In genomic region chr1:171740356-171740863, GRCh38 we compare ENCODE assay signal across 8 cellular contexts. TPM values are rescaled to one million over a fixed set of nuclear protein-coding genes. Genes with fewer than 3 reads are reported as not detected.
DNase-seq lines count a peak whose midpoint lies in the region; ATAC-seq and TF ChIP-seq lines count a peak whose summit lies in the region.

No MANE protein-coding gene starts in this region.

- peak overlapping the region; percentile 84 for H3K27ac Mint-ChIP-seq in activated CD4-positive, alpha-beta T cell treated with anti-CD3 and anti-CD28 coated beads, Interleukin-2, amount 10 ng/mL, durations not matched to agents 24 days and 14 days
- no peak overlapping the region for H3K27ac Mint-ChIP-seq in stimulated activated naive CD8-positive, alpha-beta T cell treated with anti-CD3 and anti-CD28 coated beads, Interleukin-15, amount 100 ng/mL, for 72 hours

- peaks cover 53% of the 10 kb centered on the region for H3K4me1 Mint-ChIP-seq in activated CD4-positive, alpha-beta T cell treated with anti-CD3 and anti-CD28 coated beads, Interleukin-2, amount 10 ng/mL, durations not matched to agents 24 days and 14 days
- H3K4me1 Mint-ChIP-seq in stimulated activated naive CD8-positive, alpha-beta T cell treated with anti-CD3 and anti-CD28 coated beads, Interleukin-15, amount 100 ng/mL, for 72 hours, result peaks cover 41% of the 10 kb centered on the region

- intact Hi-C loops in activated CD4-positive, alpha-beta T cell treated with anti-CD3 and anti-CD28 coated beads, Interleukin-2, amount 10 ng/mL, durations not matched to agents 24 days and 14 days (cut with micrococcal nuclease), result loop anchor here (2.0 to 5.0 kb wide), 6 partner anchors 96 to 1848 kb away; partner anchors contain the start of gene SCYL3

- peak overlapping the region; percentile 92 for H3K4me3 ChIP-seq in fibroblast of villous mesenchyme (ENCODE audit: low read depth, low read length)

- no peak for ATAC-seq in stimulated activated naive CD8-positive, alpha-beta T cell treated with anti-CD3 and anti-CD28 coated beads, Interleukin-15, amount 100 ng/mL, for 72 hours
- no peak for ATAC-seq in HG02970 (IDR thresholded peaks at IDR 0.05; ENCODE audit: low FRiP score, unreplicated experiment)

- no peaks in the 10 kb centered on the region for H3K27me3 Mint-ChIP-seq in activated CD4-positive, alpha-beta T cell treated with anti-CD3 and anti-CD28 coated beads, Interleukin-2, amount 10 ng/mL, durations not matched to agents 24 days and 14 days
- no peaks in the 10 kb centered on the region for H3K27me3 Mint-ChIP-seq in stimulated activated naive CD8-positive, alpha-beta T cell treated with anti-CD3 and anti-CD28 coated beads, Interleukin-15, amount 100 ng/mL, for 72 hours

- no peak for TF ChIP-seq CTCF in VCaP (conservative IDR thresholded peaks at IDR 0.05)
- TF ChIP-seq CTCF in fibroblast of villous mesenchyme (IDR thresholded peaks at IDR 0.05; ENCODE audit: insufficient read depth, low read depth, low read length), result no peak

- peak overlapping the region; percentile 100 for H3K4me3 Mint-ChIP-seq in activated CD4-positive, alpha-beta T cell treated with anti-CD3 and anti-CD28 coated beads, Interleukin-2, amount 10 ng/mL, durations not matched to agents 24 days and 14 days
- H3K4me3 Mint-ChIP-seq in stimulated activated naive CD8-positive, alpha-beta T cell treated with anti-CD3 and anti-CD28 coated beads, Interleukin-15, amount 100 ng/mL, for 72 hours, result peak overlapping the region; percentile 96 to 99

- DNase-seq in activated CD4-positive, alpha-beta T cell treated with anti-CD3 and anti-CD28 coated beads, Interleukin-2, amount 10 ng/mL, durations not matched to agents 24 days and 14 days, result no peak
- no peak for DNase-seq in activated CD4-positive, alpha-beta T cell treated with anti-CD3 and anti-CD28 coated beads, Interleukin-2, amount 50 U/mL, for 48 hours
- DNase-seq in fibroblast of villous mesenchyme (ENCODE audit: low read depth) (peak; percentile 14), NCI-H2171 treated with DMSO at 0.1 percent for 48 hours (lab: John Stamatoyannopoulos, UW) (no peak), activated gamma-delta T cell treated with Interleukin-2 at 50 U/mL for 16 hours (no peak)
- no peak for DNase-seq in stimulated activated naive CD8-positive, alpha-beta T cell treated with anti-CD3 and anti-CD28 coated beads, Interleukin-15, amount 100 ng/mL, for 72 hours

- H3K27ac ChIP-seq in VCaP, result peak overlapping the region; percentile 94

- H3K36me3 Mint-ChIP-seq in activated CD4-positive, alpha-beta T cell treated with anti-CD3 and anti-CD28 coated beads, Interleukin-2, amount 10 ng/mL, durations not matched to agents 24 days and 14 days (ENCODE audit: low read depth), result peaks cover 20% of the 10 kb centered on the region

- no peaks in the 10 kb centered on the region for H3K9me3 Mint-ChIP-seq in activated CD4-positive, alpha-beta T cell treated with anti-CD3 and anti-CD28 coated beads, Interleukin-2, amount 10 ng/mL, durations not matched to agents 24 days and 14 days
- no peaks in the 10 kb centered on the region for H3K9me3 Mint-ChIP-seq in stimulated activated naive CD8-positive, alpha-beta T cell treated with anti-CD3 and anti-CD28 coated beads, Interleukin-15, amount 100 ng/mL, for 72 hours

RNA-seq across cellular contexts. Expression of gene VAMP4, which starts 1.5 kb away (rescaled TPM):
- total RNA-seq in activated CD4-positive, alpha-beta T cell treated with anti-CD3 and anti-CD28 coated beads, Interleukin-2, amount 10 ng/mL, durations not matched to agents 24 days and 14 days, result 7.7 TPM in 2 replicates
- total RNA-seq in fibroblast of villous mesenchyme, result 7.3 and 7.7 TPM in 2 replicates

RNA-seq across cellular contexts. Expression of gene METTL13, which starts 41.0 kb away (rescaled TPM):
- 56.1 and 57.8 TPM in 2 replicates for total RNA-seq in activated CD4-positive, alpha-beta T cell treated with anti-CD3 and anti-CD28 coated beads, Interleukin-2, amount 10 ng/mL, durations not matched to agents 24 days and 14 days
- 11.9 and 13.0 TPM in 2 replicates for total RNA-seq in fibroblast of villous mesenchyme
